Comparison of ENCODE assay signal across 8 cellular contexts in genomic region chr7:94510582-94511456, GRCh38. TPM values are rescaled to one million over a fixed set of nuclear protein-coding genes. Genes with fewer than 3 reads are reported as not detected.
DNase-seq lines count a peak whose midpoint lies in the region; ATAC-seq and TF ChIP-seq lines count a peak whose summit lies in the region.

No MANE protein-coding gene starts in this region.

- DNase-seq in stimulated activated naive CD4-positive, alpha-beta T cell (lab: John Stamatoyannopoulos, UW): peak in 4 of 6 experiments; percentile 29 to 60 (median 50)
- no peak for DNase-seq in stimulated activated naive CD4-positive, alpha-beta T cell treated with Interleukin-2 at 50 U/mL for 16 hours (lab: John Stamatoyannopoulos, UW)
- peak; percentile 48 for DNase-seq in NCI-H2196 treated with DMSO at 0.1 percent for 48 hours (lab: John Stamatoyannopoulos, UW; ENCODE audit: unreplicated experiment)
- peak; percentile 52 for DNase-seq in activated CD8-positive, alpha-beta T cell treated with anti-CD3 and anti-CD28 coated beads for 36 hours
- DNase-seq in epidermal melanocyte (ENCODE audit: insufficient read length, low spot score): peak; percentile 24
- peak in 1 of 2 donors; percentile 18 for DNase-seq in stimulated activated effector memory CD8-positive, alpha-beta T cell treated with anti-CD3 and anti-CD28 coated beads, Interleukin-12 subunit alpha, Interleukin-12 subunit beta, amount 100 ng/mL, for 72 hours (ENCODE audit: low spot score in 2 of 2)

- ATAC-seq in HG03095 (IDR thresholded peaks at IDR 0.05; ENCODE audit: unreplicated experiment): peak; percentile 3
- ATAC-seq in activated CD8-positive, alpha-beta T cell treated with anti-CD3 and anti-CD28 coated beads for 36 hours: peak; percentile 26
- ATAC-seq in stimulated activated effector memory CD8-positive, alpha-beta T cell treated with anti-CD3 and anti-CD28 coated beads, Interleukin-12 subunit alpha, Interleukin-12 subunit beta, amount 100 ng/mL, for 72 hours: peak; percentile 42

- POLR2A ChIA-PET in activated CD8-positive, alpha-beta T cell treated with anti-CD3 and anti-CD28 coated beads for 36 hours (lab: Charles Lee): no interaction called here

- TF ChIP-seq CTCF in activated CD8-positive, alpha-beta T cell treated with anti-CD3 and anti-CD28 coated beads for 36 hours (IDR thresholded peaks at IDR 0.05): no peak

- H3K9me3 Mint-ChIP-seq in activated CD8-positive, alpha-beta T cell treated with anti-CD3 and anti-CD28 coated beads for 36 hours: no peaks in the 10 kb centered on the region
- no peaks in the 10 kb centered on the region for H3K9me3 Mint-ChIP-seq in stimulated activated effector memory CD8-positive, alpha-beta T cell treated with anti-CD3 and anti-CD28 coated beads, Interleukin-12 subunit alpha, Interleukin-12 subunit beta, amount 100 ng/mL, for 72 hours

- intact Hi-C loops in activated CD8-positive, alpha-beta T cell treated with anti-CD3 and anti-CD28 coated beads for 36 hours (cut with micrococcal nuclease): loop anchor here (10.0 kb wide), 1 partner anchor 144 kb away; the partner anchor contains the start of gene SGCE

- no peaks in the 10 kb centered on the region for H3K27me3 Mint-ChIP-seq in activated CD8-positive, alpha-beta T cell treated with anti-CD3 and anti-CD28 coated beads for 36 hours

- H3K36me3 Mint-ChIP-seq in activated CD8-positive, alpha-beta T cell treated with anti-CD3 and anti-CD28 coated beads for 36 hours (ENCODE audit: low read depth): peaks cover 6% of the 10 kb centered on the region
- peaks cover 20% of the 10 kb centered on the region for H3K36me3 Mint-ChIP-seq in stimulated activated effector memory CD8-positive, alpha-beta T cell treated with anti-CD3 and anti-CD28 coated beads, Interleukin-12 subunit alpha, Interleukin-12 subunit beta, amount 100 ng/mL, for 72 hours

- peaks cover 20% of the 10 kb centered on the region for H3K4me1 ChIP-seq in mononuclear cell (ENCODE audit: insufficient read depth, low read length)

- CTCF ChIA-PET in activated CD8-positive, alpha-beta T cell treated with anti-CD3 and anti-CD28 coated beads for 36 hours (lab: Charles Lee): interaction anchor here (1.0 kb wide), 1 partner anchor 62 kb away, joined by 3 read pairs; no protein-coding TSS in a partner anchor

- peak overlapping the region; percentile 77 for H3K4me3 Mint-ChIP-seq in activated CD8-positive, alpha-beta T cell treated with anti-CD3 and anti-CD28 coated beads for 36 hours
- H3K4me3 Mint-ChIP-seq in stimulated activated effector memory CD8-positive, alpha-beta T cell treated with anti-CD3 and anti-CD28 coated beads, Interleukin-12 subunit alpha, Interleukin-12 subunit beta, amount 100 ng/mL, for 72 hours: peak overlapping the region; percentile 70

- H3K27me3 ChIP-seq in mononuclear cell (ENCODE audit: insufficient read depth, low read length): no peaks in the 10 kb centered on the region

- H3K4me3 ChIP-seq in mononuclear cell (ENCODE audit: low read length): peak overlapping the region; percentile 74

- no peaks in the 10 kb centered on the region for H3K9me3 ChIP-seq in mononuclear cell (ENCODE audit: low read depth, low read length)

- H3K4me1 Mint-ChIP-seq in activated CD8-positive, alpha-beta T cell treated with anti-CD3 and anti-CD28 coated beads for 36 hours (ENCODE audit: low read depth): peaks cover 46% of the 10 kb centered on the region
- H3K4me1 Mint-ChIP-seq in stimulated activated effector memory CD8-positive, alpha-beta T cell treated with anti-CD3 and anti-CD28 coated beads, Interleukin-12 subunit alpha, Interleukin-12 subunit beta, amount 100 ng/mL, for 72 hours: peaks cover 35% of the 10 kb centered on the region

- peak overlapping the region; percentile 95 for H3K27ac Mint-ChIP-seq in activated CD8-positive, alpha-beta T cell treated with anti-CD3 and anti-CD28 coated beads for 36 hours
- H3K27ac Mint-ChIP-seq in stimulated activated effector memory CD8-positive, alpha-beta T cell treated with anti-CD3 and anti-CD28 coated beads, Interleukin-12 subunit alpha, Interleukin-12 subunit beta, amount 100 ng/mL, for 72 hours: peak overlapping the region; percentile 93

RNA-seq across cellular contexts. Expression of gene CASD1, which starts 1.2 kb away (rescaled TPM):
- total RNA-seq in activated CD8-positive, alpha-beta T cell treated with anti-CD3 and anti-CD28 coated beads for 36 hours: 10 to 100 TPM; 12.9 to 17.0 TPM
- total RNA-seq in mononuclear cell: 22.9 TPM
